Comparison of ENCODE assay signal across 8 cellular contexts in genomic region chr2:112749755-112750559, GRCh38. TPM values are rescaled to one million over a fixed set of nuclear protein-coding genes. Genes with fewer than 3 reads are reported as not detected.
A peak's percentile ranks its signal among the peaks of the same experiment; 100 is the strongest.
DNase-seq lines count a peak whose midpoint lies in the region; ATAC-seq, FAIRE-seq and TF ChIP-seq lines count a peak whose summit lies in the region.

No MANE protein-coding gene starts in this region.

- peak overlapping the region; percentile 73 to 89 (median 82) for H3K27ac Mint-ChIP-seq in immature natural killer cell

- peak overlapping the region; percentile 1 to 69 (median 27) for H3K4me3 Mint-ChIP-seq in immature natural killer cell

- H3K36me3 Mint-ChIP-seq in immature natural killer cell, result no peaks in the 10 kb centered on the region

- H2AFZ ChIP-seq in K562 (ENCODE audit: low read depth, low read length), result no peak overlapping the region

- CTCF ChIA-PET in K562 (lab: Yijun Ruan, JAX; ENCODE audit: low intra/inter-chr PET ratio), result interaction anchor here (1.0 to 4.4 kb wide), 5 partner anchors 26 to 209 kb away, joined by 3 to 46 read pairs (median 9); no protein-coding TSS in a partner anchor

- H3K4me1 Mint-ChIP-seq in immature natural killer cell, result peaks cover 12 to 25% of the 10 kb centered on the region in 2 donors

- TF ChIP-seq EP300 in K562 (IDR thresholded peaks at IDR 0.05; ENCODE audit: low read length), result 0 out of 2 replicates have a peak, but pooled peaks have one; percentile 2

- BruUV-seq in K562 (replicated peaks; lab: Mats Ljungman, UMichigan), result no TSS peak

- ATAC-seq in K562 (peak; percentile 93), GM21786 (IDR thresholded peaks at IDR 0.05; ENCODE audit: unreplicated experiment) (no peak)

- H3K9me3 ChIP-seq in HAP-1 (no peaks in the 10 kb centered on the region), K562 (replicated peaks; ENCODE audit: control insufficient read depth, insufficient read depth, low read depth, low read length) (peaks cover 2% of the 10 kb centered on the region; the same call in 1 of the 2 replicates)

- POLR2A ChIA-PET in K562 (lab: Yijun Ruan, JAX), result interaction anchor here (0.6 to 2.6 kb wide), 11 partner anchors 11 to 209 kb away, joined by 3 to 13 read pairs (median 3); partner anchors contain the start of gene IL1B

- 69% methylated on average over 9 of the region's 9 CpGs for WGBS in K562 (ENCODE audit: insufficient coverage, low coverage, missing lambda C conversion rate)

- no peaks in the 10 kb centered on the region for H3K27me3 ChIP-seq in HAP-1 (ENCODE audit: low read depth)
- H3K27me3 ChIP-seq in K562 (ENCODE audit: control insufficient read depth in 2 of 2, insufficient read depth in 2 of 2, low read length in 2 of 2), result no peaks in the 10 kb centered on the region

- TF ChIP-seq RAD21 in K562 (CRISPR knock-in tag; conservative IDR thresholded peaks at IDR 0.05 in 1 of 2, IDR thresholded peaks at IDR 0.05 in 1 of 2), result peak; percentile 96

- no peaks in the 10 kb centered on the region for H3K9me1 ChIP-seq in K562 (ENCODE audit: control insufficient read depth, insufficient read depth, low read length)

- in situ Hi-C loops in HAP-1 (cut with MboI; ENCODE audit: low sequenced_read_pairs) (loop anchor here (5.0 to 10.0 kb wide), 2 partner anchors 127 to 195 kb away; no protein-coding TSS in a partner anchor), K562 (cut with MboI) (loop anchor here (5.0 kb wide), 1 partner anchor 127 kb away; no protein-coding TSS in a partner anchor)

- H3K4me3 ChIP-seq in HAP-1, result no peak overlapping the region
- no peak overlapping the region for H3K4me3 ChIP-seq in K562

- H3K36me3 ChIP-seq in HAP-1 (replicated peaks), result peaks cover 56% of the 10 kb centered on the region
- H3K36me3 ChIP-seq in K562 (ENCODE audit: control insufficient read depth, insufficient read depth, low read length), result peaks cover 80% of the 10 kb centered on the region

- H3K9ac ChIP-seq in K562 (ENCODE audit: insufficient read depth in 1 of 2, low read depth in 2 of 2, low read length in 2 of 2), result no peak overlapping the region

- peak; percentile 89 for FAIRE-seq in K562 (lab: Jason Lieb, UNC)

- H3K4me1 ChIP-seq in HAP-1 (peaks cover 15% of the 10 kb centered on the region), K562 (replicated peaks in 1 of 2; ENCODE audit: control insufficient read depth in 2 of 2, insufficient read depth in 2 of 2, low read length in 2 of 2) (no peaks in the 10 kb centered on the region; a peak in 1 of 5 replicates)

- peaks cover 9% of the 10 kb centered on the region; the same call in 2 of the 3 replicates for H3K79me2 ChIP-seq in K562 (ENCODE audit: control insufficient read depth, insufficient read depth, low read length)

- peak; percentile 81 for DNase-seq in Daoy (ENCODE audit: low read depth)
- DNase-seq in HAP-1 (ENCODE audit: low spot score in 2 of 2), result peak; percentile 54 to 89
- DNase-seq in NCI-H2029 treated with DMSO at 0.1 percent for 48 hours (lab: John Stamatoyannopoulos, UW), result peak; percentile 8
- DNase-seq in K562 (ENCODE audit: extremely low read depth in 1 of 4, low spot score in 3 of 4), result peak; percentile 63 to 82 (median 74)
- DNase-seq in immature natural killer cell, result peak; percentile 74 to 81 (median 79)
- peak; percentile 53 to 70 for DNase-seq in stimulated activated CD4-positive, alpha-beta T cell treated with anti-CD3 and anti-CD28 coated beads, Interleukin-1b, Interleukin-23, amount 100 ng/mL, for 1 hour (ENCODE audit: low read depth in 2 of 2)

- no peak for TF ChIP-seq POLR2A in K562 (conservative IDR thresholded peaks at IDR 0.05)

- H4K20me1 ChIP-seq in K562 (replicated peaks; ENCODE audit: control insufficient read depth, insufficient read depth, low read length), result no peaks in the 10 kb centered on the region

- H3K27ac ChIP-seq in VCaP (no peak overlapping the region), K562 (ENCODE audit: extremely low read depth, low read depth, low read length) (no peak overlapping the region)

- no peaks in the 10 kb centered on the region for H3K9me3 Mint-ChIP-seq in immature natural killer cell

- H3K4me2 ChIP-seq in K562 (ENCODE audit: insufficient read depth, low read length), result no peak overlapping the region

- intact Hi-C loops in K562 (cut with micrococcal nuclease), result loop anchor here (1.0 to 5.0 kb wide), 4 partner anchors 82 to 191 kb away; no protein-coding TSS in a partner anchor

- peaks cover 0 to 1% (median 0%) of the 10 kb centered on the region in 3 donors for H3K27me3 Mint-ChIP-seq in immature natural killer cell (ENCODE audit: low read depth in 3 of 3)

- TF ChIP-seq CTCF in VCaP (conservative IDR thresholded peaks at IDR 0.05), result peak; percentile 97
- TF ChIP-seq CTCF in K562 (IDR thresholded peaks at IDR 0.05 in 2 of 3, conservative IDR thresholded peaks at IDR 0.05 in 1 of 3; ENCODE audit: insufficient read depth in 2 of 3, low read depth in 1 of 3, low read length in 3 of 3), result peak; percentile 92 to 93 (median 93)

TF ChIP-seq in K562, 482 proteins besides CTCF, POLR2A, EP300 and RAD21 (continues in another document):
- no peak for TF ChIP-seq MECOM (CRISPR knock-in tag; IDR thresholded peaks at IDR 0.05)
- no peak for TF ChIP-seq EP400 (IDR thresholded peaks at IDR 0.05)

RNA-seq across cellular contexts. Expression of gene CKAP2L, which starts 14.5 kb away (rescaled TPM):
- 25.5 and 31.7 TPM in 2 replicates for total RNA-seq in Daoy (2014; rRNA removed; shearing (Covaris generic))
- 12.0 and 31.2 TPM in 2 replicates for total RNA-seq in K562 (2011; cell fraction: chromatin; rRNA removed; ENCODE audit: low replicate concordance)
- 9.5 and 10.3 TPM in 2 replicates for total RNA-seq in K562 (2011; cell fraction: nucleolus; rRNA removed)
- total RNA-seq in K562 (2011; cell fraction: nucleoplasm; rRNA removed), result 20.5 and 28.5 TPM in 2 replicates
- total RNA-seq in K562 (2014; rRNA removed) (10.4 and 12.3 TPM in 2 replicates), K562 (2014; rRNA removed; fragmentation: Illumina TruSeq; extraction: Trizol) (14.2 and 16.9 TPM in 2 replicates), K562 (2015; rRNA removed; fragmentation: Illumina TruSeq; extraction: Trizol) (11.5 and 12.1 TPM in 2 replicates), K562 (2021) (17.6 and 18.6 TPM in 2 replicates)
- polyA plus RNA-seq in K562 (2011; rRNA removed) (15.8 and 18.5 TPM in 2 replicates), K562 (2014; fragmentation: Illumina TruSeq; extraction: Trizol) (20.3 and 21.9 TPM in 2 replicates), K562 (2014; fragmentation: Nextera tagmentation; extraction: Ambion mirVana) (10 to 100 TPM; 14.1 to 14.9 TPM), K562 (2014; rRNA removed) (10.9 and 13.2 TPM in 2 replicates), immature natural killer cell (under 1 TPM in 2 of 3 donors, not detected in 1; 0.08 to 0.91 TPM)
- polyA plus RNA-seq in K562 (2011; cell fraction: cytosol; rRNA removed), result 2.9 and 6.0 TPM in 2 replicates
- polyA plus RNA-seq in K562 (2011; cell fraction: nucleus; rRNA removed), result 7.2 and 9.8 TPM in 2 replicates
- polyA plus RNA-seq in K562 (2012), result 12.2 and 19.9 TPM in 2 replicates
- 21.9 and 31.4 TPM in 2 replicates for polyA minus RNA-seq in K562 (2011; rRNA and poly(A)+ RNA removed)
- polyA minus RNA-seq in K562 (2011; cell fraction: cytosol; rRNA and poly(A)+ RNA removed), result 4.9 and 6.4 TPM in 2 replicates
- polyA minus RNA-seq in K562 (2011; cell fraction: nucleus; rRNA and poly(A)+ RNA removed), result 12.3 and 21.2 TPM in 2 replicates

RNA-seq across cellular contexts. Expression of gene NT5DC4, which starts 29.1 kb away (rescaled TPM):
- not detected in 2 replicates for total RNA-seq in Daoy (2014; rRNA removed; shearing (Covaris generic))
- total RNA-seq in K562 (2011; cell fraction: chromatin; rRNA removed; ENCODE audit: low replicate concordance), result 26.6 and 60.2 TPM in 2 replicates
- 32.0 and 34.7 TPM in 2 replicates for total RNA-seq in K562 (2011; cell fraction: nucleolus; rRNA removed)
- total RNA-seq in K562 (2011; cell fraction: nucleoplasm; rRNA removed), result 22.7 and 29.8 TPM in 2 replicates
- 0.94 and 1.0 TPM in 2 replicates for total RNA-seq in K562 (2014; rRNA removed)
- total RNA-seq in K562 (2014; rRNA removed; fragmentation: Illumina TruSeq; extraction: Trizol), result 0.44 and 2.3 TPM in 2 replicates
- 0.45 and 0.65 TPM in 2 replicates for total RNA-seq in K562 (2015; rRNA removed; fragmentation: Illumina TruSeq; extraction: Trizol)
- total RNA-seq in K562 (2021), result 4.7 and 6.8 TPM in 2 replicates
- polyA plus RNA-seq in K562 (2011; rRNA removed), result 3.4 and 6.9 TPM in 2 replicates
- polyA plus RNA-seq in K562 (2011; cell fraction: cytosol; rRNA removed), result 0.65 and 1.6 TPM in 2 replicates
- polyA plus RNA-seq in K562 (2011; cell fraction: nucleus; rRNA removed), result 39.8 and 97.5 TPM in 2 replicates
- 1.3 and 9.4 TPM in 2 replicates for polyA plus RNA-seq in K562 (2012)
- 0.56 and 1.8 TPM in 2 replicates for polyA plus RNA-seq in K562 (2014; fragmentation: Illumina TruSeq; extraction: Trizol)
- 1 to 10 TPM; 2.5 to 2.8 TPM for polyA plus RNA-seq in K562 (2014; fragmentation: Nextera tagmentation; extraction: Ambion mirVana)
- polyA plus RNA-seq in K562 (2014; rRNA removed), result 1.6 and 5.0 TPM in 2 replicates
- polyA minus RNA-seq in K562 (2011; rRNA and poly(A)+ RNA removed), result 0.36 and 2.7 TPM in 2 replicates
- 8.7 TPM in 1 of 2 replicates, not detected in the other for polyA minus RNA-seq in K562 (2011; cell fraction: cytosol; rRNA and poly(A)+ RNA removed)
- polyA minus RNA-seq in K562 (2011; cell fraction: nucleus; rRNA and poly(A)+ RNA removed), result 6.9 and 15.8 TPM in 2 replicates
- polyA plus RNA-seq in immature natural killer cell, result under 1 TPM in 1 of 3 donors, not detected in 2; 0.24 TPM

RNA-seq across cellular contexts. Expression of gene IL1A, which starts 34.3 kb away (rescaled TPM):
- total RNA-seq in Daoy (2014; rRNA removed; shearing (Covaris generic)), result 26.0 and 29.8 TPM in 2 replicates
- total RNA-seq in K562 (2011; cell fraction: chromatin; rRNA removed; ENCODE audit: low replicate concordance), result 0.32 TPM in 1 of 2 replicates, not detected in the other
- total RNA-seq in K562 (2011; cell fraction: nucleolus; rRNA removed), result not detected in 2 replicates
- 0.46 TPM in 1 of 2 replicates, not detected in the other for total RNA-seq in K562 (2011; cell fraction: nucleoplasm; rRNA removed)
- total RNA-seq in K562 (2014; rRNA removed) (0.14 TPM in 1 of 2 replicates, not detected in the other), K562 (2014; rRNA removed; fragmentation: Illumina TruSeq; extraction: Trizol) (0.15 and 0.19 TPM in 2 replicates), K562 (2015; rRNA removed; fragmentation: Illumina TruSeq; extraction: Trizol) (0.08 TPM in 1 of 2 replicates, not detected in the other), K562 (2021) (0.09 TPM in 1 of 2 replicates, not detected in the other)
- polyA plus RNA-seq in K562 (2011; rRNA removed) (0.07 and 0.09 TPM in 2 replicates), K562 (2014; fragmentation: Illumina TruSeq; extraction: Trizol) (0.08 and 0.15 TPM in 2 replicates), K562 (2014; fragmentation: Nextera tagmentation; extraction: Ambion mirVana) (under 1 TPM in 1 of 2 experiments, not detected in 1; 0.27 TPM), K562 (2014; rRNA removed) (0.03 TPM in 1 of 2 replicates, not detected in the other), immature natural killer cell (not detected)
- polyA plus RNA-seq in K562 (2011; cell fraction: cytosol; rRNA removed), result 0.09 TPM in 1 of 2 replicates, not detected in the other
- 0.11 and 0.13 TPM in 2 replicates for polyA plus RNA-seq in K562 (2011; cell fraction: nucleus; rRNA removed)
- 0.30 and 1.4 TPM in 2 replicates for polyA plus RNA-seq in K562 (2012)
- polyA minus RNA-seq in K562 (2011; rRNA and poly(A)+ RNA removed), result 0.07 TPM in 1 of 2 replicates, not detected in the other
- polyA minus RNA-seq in K562 (2011; cell fraction: cytosol; rRNA and poly(A)+ RNA removed), result not detected in 2 replicates
- not detected in 2 replicates for polyA minus RNA-seq in K562 (2011; cell fraction: nucleus; rRNA and poly(A)+ RNA removed)

Comparison
In these comparisons a context has a peak if more than half of its experiments do, and no peak if none do; other contexts are left out.
1. DNase-seq: peak in every context shown above with its lines; median percentile 81 in Daoy; 79 in immature natural killer cell; 74 in K562; 72 in HAP-1; 62 in stimulated activated CD4-positive, alpha-beta T cell treated with anti-CD3 and anti-CD28 coated beads, Interleukin-1b, Interleukin-23, amount 100 ng/mL, for 1 hour; 8 in NCI-H2029 treated with DMSO at 0.1 percent for 48 hours.
2. RNA of gene IL1A, which starts 34.3 kb away (total RNA-seq): 26.0 to 29.8 TPM in Daoy; 0.08 to 0.46 TPM in K562; every median in the first group is over 10 times any median in the second.